Comparison of ENCODE assay signal across 13 cellular contexts in genomic region chr5:150065346-150065745, GRCh38. TPM values are rescaled to one million over a fixed set of nuclear protein-coding genes. Genes with fewer than 3 reads are reported as not detected.
DNase-seq lines count a peak whose midpoint lies in the region; ATAC-seq and TF ChIP-seq lines count a peak whose summit lies in the region.
"Had no signal": no experiment of that assay in that cellular context is flagged by ENCODE, and none has a peak within 500 bp of the region (broad histone marks: within the 10 kb centered on the region; RNA-seq: fewer than 3 reads in every experiment).

No MANE protein-coding gene starts in this region.

- no peak for ATAC-seq in HG02678 (IDR thresholded peaks at IDR 0.05; ENCODE audit: unreplicated experiment)

- no peaks in the 10 kb centered on the region for H3K27me3 Mint-ChIP-seq in osteocyte (ENCODE audit: unreplicated experiment)

- no peaks in the 10 kb centered on the region for H3K36me3 Mint-ChIP-seq in osteocyte (ENCODE audit: unreplicated experiment)
- H3K36me3 Mint-ChIP-seq: CD4-positive, alpha-beta memory T cell; immature natural killer cell had no signal

- H4K20me1 ChIP-seq in BLaER1, result no peaks in the 10 kb centered on the region

- H3K4me3 ChIP-seq in BLaER1 (peak overlapping the region; percentile 67), fibroblast of villous mesenchyme (ENCODE audit: low read depth, low read length) (no peak overlapping the region), A673 (ENCODE audit: low read depth, low read length, poor library complexity, severe bottlenecking) (no peak overlapping the region)

- CTCF ChIA-PET in A673 (lab: Charles Lee), result no interaction called here

- POLR2A ChIA-PET in A673 (lab: Charles Lee; ENCODE audit: low non-redundant PET), result no interaction called here

- H3K27ac Mint-ChIP-seq in osteocyte (ENCODE audit: unreplicated experiment), result peak overlapping the region; percentile 75
- H3K27ac Mint-ChIP-seq: activated naive CD4-positive, alpha-beta T cell treated with anti-CD3 and anti-CD28 coated beads for 36 hours; CD4-positive, alpha-beta memory T cell; immature natural killer cell had no signal

- H3K9me3 Mint-ChIP-seq in osteocyte (ENCODE audit: unreplicated experiment), result no peaks in the 10 kb centered on the region
- H3K9me3 Mint-ChIP-seq: activated naive CD4-positive, alpha-beta T cell treated with anti-CD3 and anti-CD28 coated beads for 36 hours; CD4-positive, alpha-beta memory T cell; immature natural killer cell had no signal

- H3K9me3 ChIP-seq in BLaER1, result no peaks in the 10 kb centered on the region
- H3K9me3 ChIP-seq in A673 (ENCODE audit: low read depth, low read length, poor library complexity, severe bottlenecking), result no peaks in the 10 kb centered on the region

- no peak overlapping the region for H3K4me3 Mint-ChIP-seq in osteocyte (ENCODE audit: unreplicated experiment)
- H3K4me3 Mint-ChIP-seq: activated naive CD4-positive, alpha-beta T cell treated with anti-CD3 and anti-CD28 coated beads for 36 hours; CD4-positive, alpha-beta memory T cell; immature natural killer cell had no signal

- peak overlapping the region; percentile 82 for H3K9ac ChIP-seq in BLaER1

- no peaks in the 10 kb centered on the region for H3K27me3 ChIP-seq in BLaER1
- no peaks in the 10 kb centered on the region for H3K27me3 ChIP-seq in A673 (replicated peaks; ENCODE audit: insufficient read depth, low read depth, low read length, poor library complexity)

- peak overlapping the region; percentile 95 for H3K27ac ChIP-seq in BLaER1
- H3K27ac ChIP-seq in A673 (ENCODE audit: low read depth, low read length, poor library complexity, severe bottlenecking), result no peak overlapping the region

- peak overlapping the region; percentile 98 for H3K4me2 ChIP-seq in BLaER1

- DNase-seq in RPMI8226 (peak; percentile 76), fibroblast of villous mesenchyme (ENCODE audit: low read depth) (peak; percentile 47), osteocyte (ENCODE audit: extremely low spot score, unreplicated experiment) (no peak), A673 (ENCODE audit: low spot score) (no peak), activated gamma-delta T cell treated with Interleukin-2 at 50 U/mL for 16 hours (no peak), hippocampal formation (lab: John Stamatoyannopoulos, UW) (no peak)
- DNase-seq: activated naive CD4-positive, alpha-beta T cell treated with anti-CD3 and anti-CD28 coated beads for 36 hours; CD4-positive, alpha-beta memory T cell; effector memory CD4-positive, alpha-beta T cell; immature natural killer cell; NCI-H2107 had no signal

- intact Hi-C loops in A673 (cut with micrococcal nuclease; ENCODE audit: unreplicated experiment), result no loop called here

- peaks cover 23% of the 10 kb centered on the region for H3K36me3 ChIP-seq in BLaER1
- no peaks in the 10 kb centered on the region for H3K36me3 ChIP-seq in A673 (ENCODE audit: insufficient read depth, low read length, poor library complexity, severe bottlenecking)

- BruUV-seq in A673 (replicated peaks; lab: Mats Ljungman, UMichigan), result no TSS peak

- H3K4me1 ChIP-seq in BLaER1 (peaks cover 87% of the 10 kb centered on the region), A673 (ENCODE audit: insufficient read depth, low read length, poor library complexity, severe bottlenecking) (no peaks in the 10 kb centered on the region)

- TF ChIP-seq CTCF in fibroblast of villous mesenchyme (IDR thresholded peaks at IDR 0.05; ENCODE audit: insufficient read depth, low read depth, low read length) (no peak), osteocyte (IDR thresholded peaks at IDR 0.05) (no peak), A673 (conservative IDR thresholded peaks at IDR 0.05; ENCODE audit: low read depth, low read length) (no peak)

- H3K4me1 Mint-ChIP-seq in osteocyte (ENCODE audit: unreplicated experiment), result peaks cover 46% of the 10 kb centered on the region

RNA-seq across cellular contexts. Expression of gene CSF1R, which starts 21.0 kb away (rescaled TPM):
- total RNA-seq in fibroblast of villous mesenchyme (under 0.01 TPM in 2 replicates), osteocyte (1.1 and 1.2 TPM in 2 replicates), A673 (2021) (not detected in 2 replicates)

Comparison
In these comparisons a context has a peak if more than half of its experiments do, and no peak if none do; other contexts are left out.
1. DNase-seq: peak in RPMI8226 (single experiment) and fibroblast of villous mesenchyme (single experiment); none in osteocyte (single experiment), A673 (single experiment), activated gamma-delta T cell treated with Interleukin-2 at 50 U/mL for 16 hours (single experiment) and hippocampal formation (0 of 2).